1 cellular context compared by ENCODE assay signal in genomic region chr16:21228473-21228872, GRCh38.
TF ChIP-seq lines count a peak whose summit lies in the region.

No MANE protein-coding gene starts in this region.

TF ChIP-seq in K562, 482 proteins besides CTCF, POLR2A, EP300 and RAD21:
- TF ChIP-seq KDM1A (IDR thresholded peaks at IDR 0.05) (no peak), PBX2 (CRISPR knock-in tag; IDR thresholded peaks at IDR 0.05; ENCODE audit: low read depth) (0 out of 2 replicates have a peak, but pooled peaks have one; percentile 9), PBX2 (tag; conservative IDR thresholded peaks at IDR 0.05; ENCODE audit: low read depth) (no peak), GABPB1 (CRISPR knock-in tag; IDR thresholded peaks at IDR 0.05) (no peak), ETV1 (tag; conservative IDR thresholded peaks at IDR 0.05; ENCODE audit: low read depth) (0 out of 2 replicates have a peak, but pooled peaks have one; percentile 27), ESRRA (IDR thresholded peaks at IDR 0.05; ENCODE audit: borderline replicate concordance, low read depth) (0 out of 2 replicates have a peak, but pooled peaks have one; percentile 9), PKNOX1 (IDR thresholded peaks at IDR 0.05) (peak; percentile 58), CREB3L1 (IDR thresholded peaks at IDR 0.05; ENCODE audit: borderline replicate concordance, low read depth) (peak; percentile 74; the same call in 1 of the 2 replicates)
